Comparison of ENCODE assay signal across 25 cellular contexts in genomic region chr12:113778432-113779128, GRCh38.
"Had no signal": no experiment of that assay in that cellular context is flagged by ENCODE, and none has a peak within 500 bp of the region (broad histone marks: within the 10 kb centered on the region; RNA-seq: fewer than 3 reads in every experiment).

No MANE protein-coding gene starts in this region.

- H3K27me3 ChIP-seq: ovary had no signal

- H3K4me1 Mint-ChIP-seq: activated CD4-positive, alpha-beta memory T cell treated with anti-CD3 and anti-CD28 coated beads, Interleukin-2, amount 10 ng/mL, durations not matched to agents 7 days and 5 days; activated naive CD8-positive, alpha-beta T cell treated with anti-CD3 and anti-CD28 coated beads, Interleukin-2, amount 50 U/mL, for 24 hours; natural killer cell; stimulated activated naive CD8-positive, alpha-beta T cell treated with anti-CD3 and anti-CD28 coated beads, Interleukin-15, amount 100 ng/mL, for 72 hours had no signal

- H3K9me3 ChIP-seq: body of pancreas, left ventricle myocardium inferior, neutrophil, ovary, psoas muscle, right atrium auricular region, suprapubic skin, tibial nerve had no signal

- H3K27ac Mint-ChIP-seq: activated CD4-positive, alpha-beta memory T cell treated with anti-CD3 and anti-CD28 coated beads, Interleukin-2, amount 10 ng/mL, durations not matched to agents 7 days and 5 days; activated naive CD8-positive, alpha-beta T cell treated with anti-CD3 and anti-CD28 coated beads, Interleukin-2, amount 50 U/mL, for 24 hours; mesothelial cell of epicardium; natural killer cell; stimulated activated naive CD8-positive, alpha-beta T cell treated with anti-CD3 and anti-CD28 coated beads, Interleukin-15, amount 100 ng/mL, for 72 hours; T-helper 1 cell treated with Interleukin-12 subunit alpha and Interleukin-12 subunit beta and Interleukin-4 antibody, amounts not matched to agents 30 μg/mL and 1 μg/mL, for 36 hours had no signal

- DNase-seq: activated CD4-positive, alpha-beta memory T cell treated with anti-CD3 and anti-CD28 coated beads, Interleukin-2, amount 10 ng/mL, durations not matched to agents 7 days and 5 days; activated CD4-positive, alpha-beta T cell treated with anti-CD3 and anti-CD28 coated beads for 48 hours; activated CD4-positive, CD25-positive, alpha-beta regulatory T cell; activated effector memory CD4-positive, alpha-beta T cell treated with anti-CD3 and anti-CD28 coated beads, Interleukin-2, amount 50 U/mL, for 16 hours; activated naive CD4-positive, alpha-beta T cell treated with anti-CD3 and anti-CD28 coated beads, Interleukin-2, amount 50 U/mL, for 16 hours; activated naive CD8-positive, alpha-beta T cell treated with anti-CD3 and anti-CD28 coated beads, Interleukin-2, amount 50 U/mL, for 24 hours; body of pancreas; effector CD4-positive, alpha-beta T cell; erythroblast; foreskin fibroblast; heart right ventricle; kidney glomerular epithelial cell; left ventricle myocardium inferior; natural killer cell; ovary; psoas muscle; stimulated activated CD4-positive, alpha-beta T cell treated with anti-CD3 and anti-CD28 coated beads, Interleukin-12 subunit alpha, Interleukin-12 subunit beta, amount 100 ng/mL, for 4 hours; stimulated activated CD4-positive, alpha-beta T cell treated with anti-CD3 and anti-CD28 coated beads, Interleukin-4, amount 100 ng/mL, for 4 hours; stimulated activated naive CD8-positive, alpha-beta T cell treated with anti-CD3 and anti-CD28 coated beads, Interleukin-15, amount 100 ng/mL, for 72 hours had no signal

- H3K4me1 ChIP-seq: body of pancreas, heart right ventricle, left ventricle myocardium inferior, psoas muscle, right atrium auricular region, suprapubic skin, tibial nerve had no signal

- H3K9me3 Mint-ChIP-seq: natural killer cell; T-helper 1 cell treated with Interleukin-12 subunit alpha and Interleukin-12 subunit beta and Interleukin-4 antibody, amounts not matched to agents 30 μg/mL and 1 μg/mL, for 36 hours had no signal

- H3K36me3 Mint-ChIP-seq: mesothelial cell of epicardium, natural killer cell had no signal

- H3K4me3 ChIP-seq: body of pancreas, heart right ventricle, left ventricle myocardium inferior, ovary, psoas muscle, right atrium auricular region, suprapubic skin, tibial nerve had no signal

- ATAC-seq: activated naive CD8-positive, alpha-beta T cell treated with anti-CD3 and anti-CD28 coated beads, Interleukin-2, amount 50 U/mL, for 24 hours; body of pancreas; heart right ventricle; natural killer cell; psoas muscle; stimulated activated naive CD8-positive, alpha-beta T cell treated with anti-CD3 and anti-CD28 coated beads, Interleukin-15, amount 100 ng/mL, for 72 hours had no signal

- H3K36me3 ChIP-seq: heart right ventricle, left ventricle myocardium inferior, neutrophil, ovary, right atrium auricular region, suprapubic skin, tibial nerve had no signal

- H3K4me3 Mint-ChIP-seq: activated CD4-positive, alpha-beta memory T cell treated with anti-CD3 and anti-CD28 coated beads, Interleukin-2, amount 10 ng/mL, durations not matched to agents 7 days and 5 days; activated naive CD8-positive, alpha-beta T cell treated with anti-CD3 and anti-CD28 coated beads, Interleukin-2, amount 50 U/mL, for 24 hours; mesothelial cell of epicardium; natural killer cell; stimulated activated naive CD8-positive, alpha-beta T cell treated with anti-CD3 and anti-CD28 coated beads, Interleukin-15, amount 100 ng/mL, for 72 hours; T-helper 1 cell treated with Interleukin-12 subunit alpha and Interleukin-12 subunit beta and Interleukin-4 antibody, amounts not matched to agents 30 μg/mL and 1 μg/mL, for 36 hours had no signal

- H3K27ac ChIP-seq: body of pancreas, heart right ventricle, left ventricle myocardium inferior, neutrophil, ovary, psoas muscle, right atrium auricular region, suprapubic skin, tibial nerve had no signal
